8 cellular contexts compared by ENCODE assay signal in genomic region chr1:153565529-153566374, GRCh38. TPM values are rescaled to one million over a fixed set of nuclear protein-coding genes. Genes with fewer than 3 reads are reported as not detected.
A peak's percentile ranks its signal among the peaks of the same experiment; 100 is the strongest.
DNase-seq lines count a peak whose midpoint lies in the region; ATAC-seq and TF ChIP-seq lines count a peak whose summit lies in the region.

TSS of gene S100A2 (minus strand) at chr1:153565844. CDS start at chr1:153563877, 1,967 bp downstream.

- H3K27me3 Mint-ChIP-seq in WTC11 (ENCODE audit: low read depth) = no peaks in the 10 kb centered on the region
- H3K27me3 Mint-ChIP-seq in stimulated activated naive CD8-positive, alpha-beta T cell treated with anti-CD3 and anti-CD28 coated beads, Interleukin-15, Interleukin-2, amounts not matched to agents 100 ng/mL and 50 ng/mL, for 24 hours = peaks cover 4% of the 10 kb centered on the region

- peak within 1 kb of the TSS; percentile 26 for H3K4me3 ChIP-seq in Loucy (ENCODE audit: low read length, poor library complexity, severe bottlenecking)
- peak within 1 kb of the TSS in 1 of 2 experiments; percentile 58 for H3K4me3 ChIP-seq in mesenchymal stem cell (ENCODE audit: insufficient read depth in 1 of 2, low read depth in 1 of 2, low read length in 2 of 2)

- CTCF ChIA-PET in WTC11 (lab: Charles Lee) = interaction anchor here (0.6 to 2.2 kb wide), 14 partner anchors 15 to 213 kb away, joined by 3 to 33 read pairs (median 5); partner anchors contain the start of genes CHTOP, S100A13, S100A14 and S100A4

- peak within 1 kb of the TSS; percentile 98 for H3K27ac ChIP-seq in mesenchymal stem cell (ENCODE audit: low read length, poor library complexity, severe bottlenecking)

- no peaks in the 10 kb centered on the region for H3K27me3 ChIP-seq in Loucy (ENCODE audit: insufficient read depth, low read length, poor library complexity, severe bottlenecking)
- no peaks in the 10 kb centered on the region for H3K27me3 ChIP-seq in mesenchymal stem cell (ENCODE audit: control insufficient read depth in 1 of 2, insufficient read depth in 1 of 2, low read length in 2 of 2)

- peak within 1 kb of the TSS; percentile 100 for H2BK12ac ChIP-seq in mesenchymal stem cell (ENCODE audit: low read length in 2 of 2)

- H3K4me3 Mint-ChIP-seq in WTC11 = no peak within 1 kb of the TSS
- H3K4me3 Mint-ChIP-seq in stimulated activated naive CD8-positive, alpha-beta T cell treated with anti-CD3 and anti-CD28 coated beads, Interleukin-15, Interleukin-2, amounts not matched to agents 100 ng/mL and 50 ng/mL, for 24 hours = peak within 1 kb of the TSS; percentile 76

- no peaks in the 10 kb centered on the region for H3K9me2 ChIP-seq in Loucy (replicated peaks; ENCODE audit: low read depth, low read length)

- H2AFZ ChIP-seq in Loucy (ENCODE audit: low read length) = peak within 1 kb of the TSS; percentile 67
- H2AFZ ChIP-seq in mesenchymal stem cell (ENCODE audit: low read depth, low read length) = no peak within 1 kb of the TSS

- peak within 1 kb of the TSS; percentile 99 for H2BK5ac ChIP-seq in mesenchymal stem cell (ENCODE audit: low read depth, low read length, poor library complexity, severe bottlenecking)

- 10% methylated on average over 8 of the region's 8 CpGs for WGBS in mesenchymal stem cell

- H3K79me1 ChIP-seq in mesenchymal stem cell (replicated peaks; ENCODE audit: low read length, poor library complexity, severe bottlenecking) = peaks cover 11% of the 10 kb centered on the region

- H4K8ac ChIP-seq in mesenchymal stem cell (ENCODE audit: low read length) = peak within 1 kb of the TSS; percentile 100

- peak within 1 kb of the TSS in 1 of 2 experiments; percentile 46 for H3K23ac ChIP-seq in mesenchymal stem cell (ENCODE audit: low read length in 2 of 2)

- no peak for TF ChIP-seq CTCF in Loucy (conservative IDR thresholded peaks at IDR 0.05; ENCODE audit: low read length)
- TF ChIP-seq CTCF in WTC11 (IDR thresholded peaks at IDR 0.05) = no peak

- H3K9me3 ChIP-seq in Loucy (ENCODE audit: insufficient read depth, low read depth, low read length) = no peaks in the 10 kb centered on the region
- H3K9me3 ChIP-seq in mesenchymal stem cell (ENCODE audit: control insufficient read depth, low read length) = no peaks in the 10 kb centered on the region

- H3K9me3 Mint-ChIP-seq in WTC11 = no peaks in the 10 kb centered on the region
- H3K9me3 Mint-ChIP-seq in stimulated activated naive CD8-positive, alpha-beta T cell treated with anti-CD3 and anti-CD28 coated beads, Interleukin-15, Interleukin-2, amounts not matched to agents 100 ng/mL and 50 ng/mL, for 24 hours = no peaks in the 10 kb centered on the region

- H3K4me2 ChIP-seq in Loucy (ENCODE audit: low read depth, low read length, poor library complexity, severe bottlenecking) (peak within 1 kb of the TSS; percentile 51), mesenchymal stem cell (ENCODE audit: low read length, poor library complexity, severe bottlenecking) (no peak within 1 kb of the TSS)

- peak within 1 kb of the TSS; percentile 91 to 99 for H3K18ac ChIP-seq in mesenchymal stem cell (ENCODE audit: low read depth in 1 of 2, low read length in 2 of 2)

- POLR2A ChIA-PET in WTC11 (lab: Charles Lee) = interaction anchor here (0.6 kb wide), 1 partner anchor 40 kb away, joined by 3 read pairs; no protein-coding TSS in a partner anchor

- no peaks in the 10 kb centered on the region for H3K36me3 Mint-ChIP-seq in WTC11
- no peaks in the 10 kb centered on the region for H3K36me3 Mint-ChIP-seq in stimulated activated naive CD8-positive, alpha-beta T cell treated with anti-CD3 and anti-CD28 coated beads, Interleukin-15, Interleukin-2, amounts not matched to agents 100 ng/mL and 50 ng/mL, for 24 hours (ENCODE audit: low read depth)

- H3K4me1 ChIP-seq in Loucy (ENCODE audit: insufficient read depth, low read length, poor library complexity, severe bottlenecking) = peaks cover 32% of the 10 kb centered on the region
- H3K4me1 ChIP-seq in mesenchymal stem cell (ENCODE audit: control insufficient read depth, insufficient read depth, low read depth, low read length) = peaks cover 48% of the 10 kb centered on the region

- no peaks in the 10 kb centered on the region for H4K20me1 ChIP-seq in Loucy (ENCODE audit: insufficient read depth, low read length, poor library complexity, severe bottlenecking)

- no peaks in the 10 kb centered on the region for H3K79me2 ChIP-seq in Loucy (ENCODE audit: insufficient read depth, low read length)

- H4K91ac ChIP-seq in mesenchymal stem cell (ENCODE audit: low read length) = peak within 1 kb of the TSS; percentile 100

- H2AK5ac ChIP-seq in mesenchymal stem cell (ENCODE audit: low read length, severe bottlenecking) = peak within 1 kb of the TSS; percentile 99

- H3K36me3 ChIP-seq in Loucy (ENCODE audit: insufficient read depth, low read length) (no peaks in the 10 kb centered on the region), mesenchymal stem cell (ENCODE audit: control insufficient read depth in 1 of 2, insufficient read depth in 2 of 2, low read depth in 1 of 2, low read length in 2 of 2) (peaks cover 0 to 3% of the 10 kb centered on the region in 2 experiments)

- peak within 1 kb of the TSS; percentile 99 for H2BK120ac ChIP-seq in mesenchymal stem cell (ENCODE audit: low read depth, low read length)

- peak within 1 kb of the TSS in 1 of 2 experiments; percentile 89 for H3K14ac ChIP-seq in mesenchymal stem cell (ENCODE audit: low read length in 2 of 2)

- H3K27ac Mint-ChIP-seq in WTC11 = peak within 1 kb of the TSS; percentile 85
- H3K27ac Mint-ChIP-seq in stimulated activated naive CD8-positive, alpha-beta T cell treated with anti-CD3 and anti-CD28 coated beads, Interleukin-15, Interleukin-2, amounts not matched to agents 100 ng/mL and 50 ng/mL, for 24 hours = peak within 1 kb of the TSS; percentile 98

- H3F3A ChIP-seq in Loucy (ENCODE audit: low read depth) = no peaks in the 10 kb centered on the region

- no peak for ATAC-seq in WTC11

- H3K4ac ChIP-seq in mesenchymal stem cell (ENCODE audit: low read depth in 1 of 2, low read length in 2 of 2) = peak within 1 kb of the TSS; percentile 96 to 100

- peaks cover 33% of the 10 kb centered on the region for H3K4me1 Mint-ChIP-seq in WTC11
- H3K4me1 Mint-ChIP-seq in stimulated activated naive CD8-positive, alpha-beta T cell treated with anti-CD3 and anti-CD28 coated beads, Interleukin-15, Interleukin-2, amounts not matched to agents 100 ng/mL and 50 ng/mL, for 24 hours (ENCODE audit: low read depth) = peaks cover 52% of the 10 kb centered on the region

- H3K9ac ChIP-seq in Loucy (ENCODE audit: low read depth, low read length, poor library complexity, severe bottlenecking) (peak within 1 kb of the TSS; percentile 77), mesenchymal stem cell (ENCODE audit: low read length) (peak within 1 kb of the TSS; percentile 89)

- peak; percentile 8 for DNase-seq in NCI-H748 (lab: John Stamatoyannopoulos, UW; ENCODE audit: unreplicated experiment)
- no peak for DNase-seq in NCI-H748 treated with DMSO at 0.1 percent for 48 hours (lab: John Stamatoyannopoulos, UW)
- DNase-seq in WTC11 (ENCODE audit: low spot score) = no peak
- peak; percentile 89 for DNase-seq in dedifferentiated amniotic fluid mesenchymal stem cell (ENCODE audit: extremely low spot score)
- peak; percentile 97 for DNase-seq in mesenchymal stem cell
- DNase-seq in globus pallidus (ENCODE audit: low spot score) = no peak

- peak within 1 kb of the TSS; percentile 92 for H2BK15ac ChIP-seq in mesenchymal stem cell (ENCODE audit: low read depth, poor library complexity, severe bottlenecking)

TF ChIP-seq in WTC11, 78 proteins besides CTCF, POLR2A, EP300 and RAD21:
- TF ChIP-seq JUN (CRISPR knock-in tag; IDR thresholded peaks at IDR 0.05) (no peak), NR3C1 (CRISPR knock-in tag; conservative IDR thresholded peaks at IDR 0.05; ENCODE audit: low read depth) (no peak), TEAD4 (CRISPR knock-in tag; IDR thresholded peaks at IDR 0.05) (no peak), TP53 (CRISPR knock-in tag; IDR thresholded peaks at IDR 0.05) (no peak), HMGXB4 (CRISPR knock-in tag; IDR thresholded peaks at IDR 0.05) (no peak), PRRX2 (CRISPR knock-in tag; IDR thresholded peaks at IDR 0.05) (no peak), MLX (CRISPR knock-in tag; IDR thresholded peaks at IDR 0.05) (no peak), GTF2I (CRISPR knock-in tag; conservative IDR thresholded peaks at IDR 0.05) (no peak)

RNA-seq across cellular contexts. Expression of gene S100A2, which starts in this region (rescaled TPM):
- total RNA-seq in WTC11 (2021) = 0.74 to 1.6 TPM (median 0.80 TPM) in 3 replicates
- polyA plus RNA-seq in mesenchymal stem cell (2013, experiment 1 of 2) = 8.6 TPM
- 7.0 TPM for polyA plus RNA-seq in mesenchymal stem cell (2013, experiment 2 of 2)

Comparison
In these comparisons a context has a peak if more than half of its experiments do, and no peak if none do; other contexts are left out.
1. DNase-seq: peak in NCI-H748 (single experiment), dedifferentiated amniotic fluid mesenchymal stem cell (single experiment) and mesenchymal stem cell (single experiment); none in NCI-H748 treated with DMSO at 0.1 percent for 48 hours (single experiment), WTC11 (single experiment) and globus pallidus (single experiment).